ENCODE assay signal across 16 cellular contexts in genomic region chr1:9529190-9529589, GRCh38. TPM values are rescaled to one million over a fixed set of nuclear protein-coding genes. Genes with fewer than 3 reads are reported as not detected.
DNase-seq lines count a peak whose midpoint lies in the region; ATAC-seq, FAIRE-seq and TF ChIP-seq lines count a peak whose summit lies in the region.
"Had no signal": no experiment of that assay in that cellular context is flagged by ENCODE, and none has a peak within 500 bp of the region (broad histone marks: within the 10 kb centered on the region; RNA-seq: fewer than 3 reads in every experiment).

No MANE protein-coding gene starts in this region.

- H2AFZ ChIP-seq in GM23338 (peak overlapping the region; percentile 80; the same call in 1 of the 2 replicates), HepG2 (ENCODE audit: low read length) (no peak overlapping the region)
- H2AFZ ChIP-seq: parathyroid adenoma had no signal

- H4K20me1 ChIP-seq in GM23338 (replicated peaks; ENCODE audit: insufficient read depth) (no peaks in the 10 kb centered on the region), HepG2 (ENCODE audit: insufficient read depth, low read length) (no peaks in the 10 kb centered on the region)

- H3K4me1 ChIP-seq in GM23338 (ENCODE audit: insufficient read depth) (no peaks in the 10 kb centered on the region), HepG2 (ENCODE audit: insufficient read depth, low read length) (peaks cover 67% of the 10 kb centered on the region)
- H3K4me1 ChIP-seq: adrenal gland, parathyroid adenoma had no signal

- H3K9me2 ChIP-seq in GM23338 (ENCODE audit: insufficient read depth), result no peaks in the 10 kb centered on the region

- CTCF ChIA-PET in HepG2 (lab: Yijun Ruan, JAX; ENCODE audit: low intra/inter-chr PET ratio, low total read pairs), result no interaction called here

- in situ Hi-C loops in HepG2 (cut with HindIII; ENCODE audit: extremely low pct_ligation_motif_present, low pct_unique_long_range_greater_than_20kb), result no loop called here

- H3K4me3 ChIP-seq in GM23338 (no peak overlapping the region), HepG2 (replicated peaks in 1 of 3; ENCODE audit: insufficient read depth in 1 of 3, low read depth in 2 of 3, low read length in 3 of 3) (peak overlapping the region in 1 of 3 experiments; percentile 48; a peak in 2 of 6 replicates), H7 (ENCODE audit: insufficient read depth, low read depth, low read length) (no peak overlapping the region)
- H3K4me3 ChIP-seq: adrenal gland had no signal

- POLR2A ChIA-PET in HepG2 (lab: Yijun Ruan, JAX), result interaction anchor here (0.9 to 2.3 kb wide), 4 partner anchors 9 to 36 kb away, joined by 3 to 16 read pairs (median 4); no protein-coding TSS in a partner anchor

- no peak; the same call in 2 of the 3 replicates for ATAC-seq in GM23338
- ATAC-seq in HepG2, result peak; percentile 46; the same call in 1 of the 3 replicates
- ATAC-seq in GM21447 (IDR thresholded peaks at IDR 0.05; ENCODE audit: unreplicated experiment), result no peak
- ATAC-seq: effector memory CD8-positive, alpha-beta T cell had no signal

- BruUV-seq in HepG2 (replicated peaks; lab: Mats Ljungman, UMichigan), result no TSS peak

- no peak for FAIRE-seq in HepG2 (lab: Jason Lieb, UNC)
- no peak for FAIRE-seq in frontal cortex (lab: Jason Lieb, UNC)

- 15% methylated on average over 8 of the region's 8 CpGs for WGBS in HepG2 (ENCODE audit: low lambda C conversion rate)

- H3K27me3 ChIP-seq in GM23338 (ENCODE audit: insufficient read depth) (no peaks in the 10 kb centered on the region), HepG2 (ENCODE audit: control insufficient read depth in 1 of 2, insufficient read depth in 2 of 2, low read length in 2 of 2) (peaks cover 0 to 1% of the 10 kb centered on the region in 2 experiments; a peak in 1 of 5 replicates), H7 (ENCODE audit: control insufficient read depth, insufficient read depth, low read length) (no peaks in the 10 kb centered on the region)
- H3K27me3 ChIP-seq: adrenal gland had no signal

- H3K9me3 Mint-ChIP-seq in GM23338, result no peaks in the 10 kb centered on the region
- H3K9me3 Mint-ChIP-seq: effector memory CD8-positive, alpha-beta T cell; stimulated activated naive CD8-positive, alpha-beta T cell treated with anti-CD3 and anti-CD28 coated beads, Interleukin-15, Interleukin-2, amounts not matched to agents 100 ng/mL and 50 ng/mL, for 24 hours had no signal

- intact Hi-C loops in HepG2 (cut with micrococcal nuclease; ENCODE audit: unreplicated experiment), result no loop called here

- no peak overlapping the region for H3K9ac ChIP-seq in HepG2 (ENCODE audit: insufficient read depth, low read depth, low read length)
- H3K9ac ChIP-seq: parathyroid adenoma had no signal

- TF ChIP-seq EP300 in HepG2 (IDR thresholded peaks at IDR 0.05; ENCODE audit: low read depth in 2 of 2, low read length in 2 of 2), result no peak
- no peak for TF ChIP-seq EP300 in HepG2 (CRISPR knock-in tag; IDR thresholded peaks at IDR 0.05; ENCODE audit: borderline replicate concordance)

- TF ChIP-seq RAD21 in HepG2 (CRISPR knock-in tag; IDR thresholded peaks at IDR 0.05), result no peak

- peaks cover 1% of the 10 kb centered on the region for H3K27me3 Mint-ChIP-seq in GM23338 (ENCODE audit: insufficient read depth, low read depth, poor library complexity)
- H3K27me3 Mint-ChIP-seq: effector memory CD8-positive, alpha-beta T cell; stimulated activated naive CD8-positive, alpha-beta T cell treated with anti-CD3 and anti-CD28 coated beads, Interleukin-15, Interleukin-2, amounts not matched to agents 100 ng/mL and 50 ng/mL, for 24 hours had no signal

- H3K36me3 Mint-ChIP-seq in GM23338 (ENCODE audit: low read depth), result no peaks in the 10 kb centered on the region

- no peak overlapping the region for H3K27ac ChIP-seq in GM23338 (ENCODE audit: low read depth)
- no peak overlapping the region for H3K27ac ChIP-seq in HepG2 (ENCODE audit: extremely low read length, insufficient read depth, low read length)
- H3K27ac ChIP-seq: parathyroid adenoma had no signal

- DNase-seq in Daoy (ENCODE audit: low read depth) (peak; percentile 69), GM23338 (ENCODE audit: low spot score) (no peak), T1000 (lab: John Stamatoyannopoulos, UW) (peak; percentile 32), HepG2 (ENCODE audit: low spot score) (no peak), COLO829 (ENCODE audit: low spot score) (no peak), frontal cortex (ENCODE audit: low spot score in 2 of 2) (no peak), H7 (no peak)
- DNase-seq: Caco-2; effector memory CD8-positive, alpha-beta T cell; hippocampal formation; Karpas-422; stimulated activated CD4-positive, alpha-beta T cell treated with anti-CD3 and anti-CD28 coated beads, Interleukin-1b, Interleukin-23, amount 100 ng/mL, for 48 hours had no signal

- no peaks in the 10 kb centered on the region for H3K36me3 ChIP-seq in GM23338 (ENCODE audit: insufficient read depth)
- no peaks in the 10 kb centered on the region for H3K36me3 ChIP-seq in HepG2 (replicated peaks in 1 of 2; ENCODE audit: control insufficient read depth in 1 of 2, insufficient read depth in 2 of 2, low read length in 2 of 2)
- no peaks in the 10 kb centered on the region for H3K36me3 ChIP-seq in H7 (replicated peaks; ENCODE audit: control insufficient read depth, insufficient read depth, low read length)
- H3K36me3 ChIP-seq: adrenal gland had no signal

- H3K4me2 ChIP-seq in GM23338 (no peak overlapping the region), HepG2 (ENCODE audit: low read depth, low read length) (peak overlapping the region; percentile 62)

- TF ChIP-seq CTCF in GM23338 (conservative IDR thresholded peaks at IDR 0.05; ENCODE audit: low read depth in 2 of 2) (no peak), HepG2 (CRISPR knock-in tag; IDR thresholded peaks at IDR 0.05) (no peak)

- no peak overlapping the region for H3K4me3 Mint-ChIP-seq in GM23338
- H3K4me3 Mint-ChIP-seq: effector memory CD8-positive, alpha-beta T cell; stimulated activated naive CD8-positive, alpha-beta T cell treated with anti-CD3 and anti-CD28 coated beads, Interleukin-15, Interleukin-2, amounts not matched to agents 100 ng/mL and 50 ng/mL, for 24 hours had no signal

- TF ChIP-seq POLR2A in HepG2 (IDR thresholded peaks at IDR 0.05; ENCODE audit: insufficient read depth in 1 of 2, low read depth in 2 of 2, low read length in 2 of 2), result no peak

- H3K4me1 Mint-ChIP-seq in GM23338, result peaks cover 2% of the 10 kb centered on the region; the same call in 2 of the 3 replicates

- no peaks in the 10 kb centered on the region for H3K79me2 ChIP-seq in GM23338 (replicated peaks; ENCODE audit: insufficient read depth)
- H3K79me2 ChIP-seq in HepG2 (ENCODE audit: insufficient read depth, low read length), result no peaks in the 10 kb centered on the region
- H3K79me2 ChIP-seq: parathyroid adenoma had no signal

- H3F3A ChIP-seq in GM23338 (replicated peaks; ENCODE audit: low read depth), result no peaks in the 10 kb centered on the region

- no peak overlapping the region for H3K27ac Mint-ChIP-seq in GM23338
- H3K27ac Mint-ChIP-seq: effector memory CD8-positive, alpha-beta T cell; stimulated activated naive CD8-positive, alpha-beta T cell treated with anti-CD3 and anti-CD28 coated beads, Interleukin-15, Interleukin-2, amounts not matched to agents 100 ng/mL and 50 ng/mL, for 24 hours had no signal

- no peaks in the 10 kb centered on the region for H3K9me3 ChIP-seq in HepG2 (ENCODE audit: low read length)
- H3K9me3 ChIP-seq: adrenal gland, Caco-2 had no signal

RNA-seq across cellular contexts. Expression of gene SLC25A33, which starts 10.1 kb away (rescaled TPM):
- total RNA-seq in Daoy (2014; rRNA removed; shearing (Covaris generic)), result 12.6 and 17.4 TPM in 2 replicates
- total RNA-seq in GM23338 (2014; rRNA removed; shearing (Covaris generic)), result 18.8 and 21.0 TPM in 2 replicates
- 12.8 and 13.3 TPM in 2 replicates for polyA plus RNA-seq in GM23338 (2016; fragmentation: Nextera tagmentation; extraction: Ambion mirVana)
- 48.6 and 50.3 TPM in 2 replicates for total RNA-seq in HepG2 (2016; rRNA removed; fragmentation: Illumina TruSeq; extraction: Trizol)
- total RNA-seq in HepG2 (2016; cell fraction: cytosol; rRNA removed; fragmentation: Illumina TruSeq; extraction: Trizol; ENCODE audit: low read depth), result 154 and 160 TPM in 2 replicates
- 44.1 and 53.1 TPM in 2 replicates for total RNA-seq in HepG2 (2016; cell fraction: insoluble cytoplasmic fraction; rRNA removed; fragmentation: Illumina TruSeq; extraction: Trizol)
- 183 TPM in 2 replicates for total RNA-seq in HepG2 (2016; cell fraction: membrane; rRNA removed; fragmentation: Illumina TruSeq; extraction: Trizol)
- 22.6 and 24.9 TPM in 2 replicates for total RNA-seq in HepG2 (2016; cell fraction: nucleus; rRNA removed; fragmentation: Illumina TruSeq; extraction: Trizol)
- 15.2 and 15.4 TPM in 2 replicates for polyA plus RNA-seq in HepG2 (2011; rRNA removed)
- polyA plus RNA-seq in HepG2 (2011; cell fraction: cytosol; rRNA removed), result 15.2 and 20.3 TPM in 2 replicates
- polyA plus RNA-seq in HepG2 (2011; cell fraction: nucleus; rRNA removed), result 5.8 and 8.1 TPM in 2 replicates
- polyA plus RNA-seq in HepG2 (2012), result 20.1 and 21.0 TPM in 2 replicates
- polyA plus RNA-seq in HepG2 (2016; cell fraction: cytosol; fragmentation: Illumina TruSeq; extraction: Trizol; ENCODE audit: low read depth), result 153 and 173 TPM in 2 replicates
- polyA plus RNA-seq in HepG2 (2016; cell fraction: insoluble cytoplasmic fraction; fragmentation: Illumina TruSeq; extraction: Trizol; ENCODE audit: low read depth), result 42.4 and 45.4 TPM in 2 replicates
- polyA plus RNA-seq in HepG2 (2016; cell fraction: membrane; fragmentation: Illumina TruSeq; extraction: Trizol; ENCODE audit: low read depth), result 145 and 151 TPM in 2 replicates
- 34.7 and 35.9 TPM in 2 replicates for polyA plus RNA-seq in HepG2 (2016; cell fraction: nucleus; fragmentation: Illumina TruSeq; extraction: Trizol; ENCODE audit: insufficient read depth, low read depth)
- polyA minus RNA-seq in HepG2 (2011; rRNA and poly(A)+ RNA removed; ENCODE audit: low replicate concordance), result 5.3 and 8.8 TPM in 2 replicates
- polyA minus RNA-seq in HepG2 (2011; cell fraction: cytosol; rRNA and poly(A)+ RNA removed), result 11.6 and 12.6 TPM in 2 replicates
- 10.7 and 13.2 TPM in 2 replicates for polyA minus RNA-seq in HepG2 (2011; cell fraction: nucleus; rRNA and poly(A)+ RNA removed)
- 12.2 TPM for total RNA-seq in frontal cortex
- total RNA-seq in H7 (2014; rRNA removed; shearing (Covaris generic)), result 17.4 and 23.2 TPM in 2 replicates

RNA-seq across cellular contexts. Expression of gene TMEM201, which starts 59.5 kb away (rescaled TPM):
- total RNA-seq in Daoy (2014; rRNA removed; shearing (Covaris generic)), result 6.0 and 9.0 TPM in 2 replicates
- 24.5 and 27.2 TPM in 2 replicates for total RNA-seq in GM23338 (2014; rRNA removed; shearing (Covaris generic))
- polyA plus RNA-seq in GM23338 (2016; fragmentation: Nextera tagmentation; extraction: Ambion mirVana), result 11.6 and 11.8 TPM in 2 replicates
- total RNA-seq in HepG2 (2016; rRNA removed; fragmentation: Illumina TruSeq; extraction: Trizol), result 5.7 and 8.2 TPM in 2 replicates
- 2.8 TPM in 2 replicates for total RNA-seq in HepG2 (2016; cell fraction: cytosol; rRNA removed; fragmentation: Illumina TruSeq; extraction: Trizol; ENCODE audit: low read depth)
- total RNA-seq in HepG2 (2016; cell fraction: insoluble cytoplasmic fraction; rRNA removed; fragmentation: Illumina TruSeq; extraction: Trizol), result 3.7 and 9.3 TPM in 2 replicates
- 8.8 and 9.5 TPM in 2 replicates for total RNA-seq in HepG2 (2016; cell fraction: membrane; rRNA removed; fragmentation: Illumina TruSeq; extraction: Trizol)
- 13.9 and 14.4 TPM in 2 replicates for total RNA-seq in HepG2 (2016; cell fraction: nucleus; rRNA removed; fragmentation: Illumina TruSeq; extraction: Trizol)
- 1.5 and 2.1 TPM in 2 replicates for polyA plus RNA-seq in HepG2 (2011; rRNA removed)
- polyA plus RNA-seq in HepG2 (2011; cell fraction: cytosol; rRNA removed), result 1.2 and 1.7 TPM in 2 replicates
- 11.5 and 13.6 TPM in 2 replicates for polyA plus RNA-seq in HepG2 (2011; cell fraction: nucleus; rRNA removed)
- 4.9 and 7.2 TPM in 2 replicates for polyA plus RNA-seq in HepG2 (2012)
- polyA plus RNA-seq in HepG2 (2016; cell fraction: cytosol; fragmentation: Illumina TruSeq; extraction: Trizol; ENCODE audit: low read depth), result 2.6 and 2.7 TPM in 2 replicates
- polyA plus RNA-seq in HepG2 (2016; cell fraction: insoluble cytoplasmic fraction; fragmentation: Illumina TruSeq; extraction: Trizol; ENCODE audit: low read depth), result 5.4 and 7.8 TPM in 2 replicates
- polyA plus RNA-seq in HepG2 (2016; cell fraction: membrane; fragmentation: Illumina TruSeq; extraction: Trizol; ENCODE audit: low read depth), result 6.4 and 6.7 TPM in 2 replicates
- 24.0 and 25.7 TPM in 2 replicates for polyA plus RNA-seq in HepG2 (2016; cell fraction: nucleus; fragmentation: Illumina TruSeq; extraction: Trizol; ENCODE audit: insufficient read depth, low read depth)
- 8.5 and 12.3 TPM in 2 replicates for polyA minus RNA-seq in HepG2 (2011; rRNA and poly(A)+ RNA removed; ENCODE audit: low replicate concordance)
- 5.4 and 5.5 TPM in 2 replicates for polyA minus RNA-seq in HepG2 (2011; cell fraction: cytosol; rRNA and poly(A)+ RNA removed)
- 9.0 and 9.2 TPM in 2 replicates for polyA minus RNA-seq in HepG2 (2011; cell fraction: nucleus; rRNA and poly(A)+ RNA removed)
- 3.7 TPM for total RNA-seq in frontal cortex
- total RNA-seq in H7 (2014; rRNA removed; shearing (Covaris generic)), result 12.9 and 14.9 TPM in 2 replicates

Comparison
In these comparisons a context has a peak if more than half of its experiments do, and no peak if none do; other contexts are left out.
1. DNase-seq: peak in Daoy (single experiment) and T1000 (single experiment); none in GM23338 (single experiment), HepG2 (single experiment), COLO829 (single experiment), frontal cortex (0 of 2) and H7 (single experiment).